ENCODE assay signal across 23 cellular contexts in the genomic region with DNA sequence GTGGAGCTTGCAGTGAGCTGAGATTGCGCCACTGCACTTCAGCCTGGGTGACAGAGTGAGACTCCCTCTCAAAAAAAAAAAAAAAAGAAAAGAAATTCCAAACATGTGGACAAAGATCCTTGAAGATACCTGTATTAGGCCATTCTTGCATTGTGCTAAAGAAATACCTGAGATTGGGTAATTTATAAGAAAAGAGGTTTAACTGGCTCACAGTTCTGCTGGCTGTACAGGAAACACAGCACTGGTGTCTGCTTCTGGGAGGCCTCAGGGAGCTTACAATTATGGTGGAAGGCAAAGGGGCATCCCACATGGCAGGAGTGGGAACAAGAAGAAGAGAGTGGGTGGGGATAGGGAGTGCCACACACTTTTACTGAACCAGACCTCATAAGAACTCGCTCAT.
"Had no signal": no experiment of that assay in that cellular context is flagged by ENCODE, and none has a peak within 500 bp of the region (broad histone marks: within the 10 kb centered on the region; RNA-seq: fewer than 3 reads in every experiment).

No MANE protein-coding gene starts in this region.

- H3K4me1 ChIP-seq: colonic mucosa, esophagus muscularis mucosa, esophagus squamous epithelium, foreskin keratinocyte, gastrocnemius medialis, gastroesophageal sphincter, heart right ventricle had no signal

- DNase-seq: colonic mucosa; cortex of kidney; dermis blood vessel endothelial cell; dorsolateral prefrontal cortex; effector CD4-positive, alpha-beta T cell; effector CD8-positive, alpha-beta T cell; effector memory CD4-positive, alpha-beta T cell; effector memory CD8-positive, alpha-beta T cell; endodermal cell; erythroblast; esophagus squamous epithelium; foreskin fibroblast; foreskin keratinocyte; foreskin melanocyte; gastrocnemius medialis; glutamatergic neuron; head of caudate nucleus; heart left ventricle; heart right ventricle had no signal

- H3K36me3 ChIP-seq: colonic mucosa, esophagus muscularis mucosa, esophagus squamous epithelium, gastrocnemius medialis, gastroesophageal sphincter, heart left ventricle, heart right ventricle had no signal

- H3K9me3 ChIP-seq: colonic mucosa, esophagus muscularis mucosa, esophagus squamous epithelium, gastrocnemius medialis, gastroesophageal sphincter had no signal

- H3K27ac ChIP-seq: colonic mucosa, coronary artery, dorsolateral prefrontal cortex, epithelial cell of prostate, esophagus muscularis mucosa, esophagus squamous epithelium, foreskin keratinocyte, gastrocnemius medialis, gastroesophageal sphincter, heart left ventricle, heart right ventricle had no signal

- H3K4me3 ChIP-seq: colonic mucosa, coronary artery, dorsolateral prefrontal cortex, esophagus muscularis mucosa, esophagus squamous epithelium, gastrocnemius medialis, gastroesophageal sphincter, heart left ventricle, heart right ventricle had no signal

- H3K27me3 ChIP-seq: colonic mucosa, dorsolateral prefrontal cortex, esophagus muscularis mucosa, esophagus squamous epithelium, foreskin keratinocyte, gastrocnemius medialis, gastroesophageal sphincter, heart left ventricle, heart right ventricle had no signal
